ENCODE assay signal across 8 cellular contexts in the genomic region with DNA sequence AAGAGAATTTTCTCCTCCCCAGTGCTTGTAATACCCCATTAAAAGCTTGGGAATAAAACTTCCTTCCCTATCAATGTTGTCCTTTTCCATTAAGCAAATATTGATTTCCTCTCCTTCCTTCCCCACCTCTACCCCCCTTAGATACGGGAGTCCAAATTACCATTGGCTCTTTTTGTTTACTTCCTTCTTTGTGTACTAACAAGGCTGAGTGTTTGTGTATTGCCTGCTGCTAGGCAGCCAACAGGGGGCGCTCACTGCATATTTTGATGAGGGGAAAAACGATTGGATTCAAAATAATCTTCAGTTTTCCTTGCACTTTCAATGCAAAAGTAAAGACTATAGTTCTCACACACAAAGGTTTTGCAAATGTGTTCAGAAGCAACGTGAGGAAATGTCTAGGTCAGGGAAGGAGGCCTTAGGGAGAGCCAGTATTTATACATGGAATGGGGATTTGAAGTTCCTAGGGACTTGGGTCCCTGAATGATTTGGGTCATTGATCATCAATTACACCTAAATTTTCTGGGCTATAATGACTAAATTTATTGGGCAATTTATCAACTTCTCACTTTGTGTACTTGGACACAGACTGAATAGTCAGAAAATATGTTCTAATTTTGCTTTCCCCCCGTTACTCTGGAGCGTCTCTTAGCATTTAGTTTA. TPM values are rescaled to one million over a fixed set of nuclear protein-coding genes. Genes with fewer than 3 reads are reported as not detected.
DNase-seq lines count a peak whose midpoint lies in the region; ATAC-seq and TF ChIP-seq lines count a peak whose summit lies in the region.

No MANE protein-coding gene starts in this region.

- no peak overlapping the region for H3K4me3 Mint-ChIP-seq in endodermal cell

- DNase-seq in AG04449 (ENCODE audit: low read depth, low spot score) (no peak), GM13976 (ENCODE audit: low spot score) (peak; percentile 51), NCI-H2171 (lab: John Stamatoyannopoulos, UW) (peak; percentile 48), endodermal cell (peak; percentile 90), myocyte (ENCODE audit: low read depth) (peak; percentile 73), thoracic aorta (ENCODE audit: low spot score) (no peak)
- DNase-seq in activated CD4-positive, alpha-beta T cell treated with anti-CD3 and anti-CD28 coated beads for 4 hours = peak; percentile 12 to 22

- H3K36me3 Mint-ChIP-seq in endodermal cell (ENCODE audit: low read depth) = no peaks in the 10 kb centered on the region

- no peaks in the 10 kb centered on the region for H3K27me3 Mint-ChIP-seq in endodermal cell (ENCODE audit: insufficient read depth)

- H3K27ac ChIP-seq in endodermal cell (ENCODE audit: low read depth, low read length) (no peak overlapping the region), thoracic aorta (no peak overlapping the region)

- no peaks in the 10 kb centered on the region for H3K9me3 Mint-ChIP-seq in endodermal cell

- H3K36me3 ChIP-seq in endodermal cell (ENCODE audit: control insufficient read depth, insufficient read depth, low read length) (no peaks in the 10 kb centered on the region), thoracic aorta (no peaks in the 10 kb centered on the region)

- in situ Hi-C loops in GM13976 (cut with MboI; ENCODE audit: low sequenced_read_pairs, unreplicated experiment) = loop anchor here (25.0 kb wide), 1 partner anchor 530 kb away; no protein-coding TSS in a partner anchor

- no peak overlapping the region for H3K9ac ChIP-seq in endodermal cell (ENCODE audit: extremely low read depth, low read length, poor library complexity, severe bottlenecking)

- H3K27ac Mint-ChIP-seq in endodermal cell = peak overlapping the region; percentile 75

- ATAC-seq in HG02943 (IDR thresholded peaks at IDR 0.05; ENCODE audit: low read depth, unreplicated experiment) (peak; percentile 71), thoracic aorta (ENCODE audit: insufficient number of reproducible peaks, low FRiP score, low read depth) (no peak)

- CTCF ChIA-PET in AG04449 (lab: Yijun Ruan, JAX) = interaction anchor here (0.6 to 5.4 kb wide), 26 partner anchors 8 to 605 kb away, joined by 3 to 28 read pairs (median 3); partner anchors contain the start of gene VPS41

- H3K4me3 ChIP-seq in AG04449 (ENCODE audit: low read depth, low read length) (no peak overlapping the region), endodermal cell (ENCODE audit: low read length) (no peak overlapping the region), thoracic aorta (peak overlapping the region; percentile 35)

- peaks cover 15% of the 10 kb centered on the region for H3K4me1 Mint-ChIP-seq in endodermal cell

- H3K4me1 ChIP-seq in endodermal cell (ENCODE audit: control insufficient read depth, insufficient read depth, low read length) (no peaks in the 10 kb centered on the region), thoracic aorta (ENCODE audit: control insufficient read depth in 1 of 2, low read depth in 2 of 2) (peaks cover 0 to 17% of the 10 kb centered on the region in 2 donors)

- POLR2A ChIA-PET in AG04449 (lab: Yijun Ruan, JAX) = no interaction called here

- TF ChIP-seq CTCF in AG04449 (IDR thresholded peaks at IDR 0.05; ENCODE audit: insufficient read depth, low read length, missing control alignments) = peak; percentile 74
- TF ChIP-seq CTCF in GM13976 (IDR thresholded peaks at IDR 0.05; ENCODE audit: borderline replicate concordance, control extremely low read depth, extremely low read depth, insufficient read depth, missing control alignments) = peak; percentile 87
- peak; percentile 100 for TF ChIP-seq CTCF in endodermal cell (conservative IDR thresholded peaks at IDR 0.05)
- peak; percentile 89 for TF ChIP-seq CTCF in thoracic aorta (IDR thresholded peaks at IDR 0.05)

- WGBS in endodermal cell (ENCODE audit: insufficient coverage in 1 of 2, insufficient read length in 1 of 2), 2 experiments = 34 to 78% methylated on average over 3 to 6 of the region's 6 CpGs

- H3K27me3 ChIP-seq in endodermal cell (ENCODE audit: control insufficient read depth, insufficient read depth, low read length, poor library complexity, severe bottlenecking) = no peaks in the 10 kb centered on the region
- no peaks in the 10 kb centered on the region for H3K27me3 ChIP-seq in thoracic aorta (replicated peaks; ENCODE audit: insufficient read depth)

- H3K9me3 ChIP-seq in endodermal cell (ENCODE audit: control insufficient read depth, low read length) = no peaks in the 10 kb centered on the region
- H3K9me3 ChIP-seq in thoracic aorta = no peaks in the 10 kb centered on the region

RNA-seq across cellular contexts. Expression of gene VPS41, which starts 23.6 kb away (rescaled TPM):
- total RNA-seq in endodermal cell = 10 to 100 TPM; 77.1 to 78.0 TPM
- 42.1 TPM for polyA plus RNA-seq in endodermal cell (2013, experiment 1 of 2)
- polyA plus RNA-seq in endodermal cell (2013, experiment 2 of 2) = 34.5 TPM
- 56.2 and 79.0 TPM in 2 replicates for total RNA-seq in myocyte
- 42.2 TPM for polyA plus RNA-seq in myocyte (2012)
- 10 to 100 TPM; 39.1 to 52.5 TPM for total RNA-seq in thoracic aorta

RNA-seq across cellular contexts. Expression of gene POU6F2, which starts 45.1 kb away (rescaled TPM):
- total RNA-seq in endodermal cell = 1 to 10 TPM; 6.0 to 10.0 TPM
- 2.8 TPM for polyA plus RNA-seq in endodermal cell (2013, experiment 1 of 2)
- 2.9 TPM for polyA plus RNA-seq in endodermal cell (2013, experiment 2 of 2)
- total RNA-seq in myocyte = 0.11 TPM in 1 of 2 replicates, not detected in the other
- polyA plus RNA-seq in myocyte (2012) = not detected
- total RNA-seq in thoracic aorta = not detected

Comparison
In these comparisons a context has a peak if more than half of its experiments do, and no peak if none do; other contexts are left out.
1. DNase-seq: peak in GM13976 (single experiment), NCI-H2171 (single experiment), activated CD4-positive, alpha-beta T cell treated with anti-CD3 and anti-CD28 coated beads for 4 hours (2 of 2), endodermal cell (single experiment) and myocyte (single experiment); none in AG04449 (single experiment) and thoracic aorta (single experiment).
2. Peak in every context shown above with its lines, with median percentiles within 50 percentile points of each other: CTCF ChIP-seq.